14 cellular contexts compared by ENCODE assay signal in the genomic region with DNA sequence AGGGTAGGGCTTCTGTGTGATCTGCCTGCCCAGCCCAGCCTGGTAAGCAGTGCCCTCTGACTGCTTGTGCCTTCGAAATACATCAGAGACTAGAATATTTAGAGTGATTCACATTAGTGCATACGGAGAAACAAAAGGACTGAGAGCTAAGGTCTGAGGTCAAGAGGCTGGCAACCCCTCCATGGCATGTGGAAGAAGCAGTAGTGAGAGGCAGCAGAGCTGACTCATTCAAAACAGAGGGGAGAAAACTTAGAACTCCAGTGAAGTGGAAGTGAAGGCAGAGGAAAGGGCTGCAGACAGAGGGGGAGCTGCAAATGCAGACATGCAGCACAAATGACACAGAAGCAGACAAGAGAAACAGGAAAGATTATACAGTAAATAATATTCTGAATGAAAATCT.
DNase-seq lines count a peak whose midpoint lies in the region; FAIRE-seq and TF ChIP-seq lines count a peak whose summit lies in the region.
"Had no signal": no experiment of that assay in that cellular context is flagged by ENCODE, and none has a peak within 500 bp of the region (broad histone marks: within the 10 kb centered on the region; RNA-seq: fewer than 3 reads in every experiment).

No MANE protein-coding gene starts in this region.

- H2BK5ac ChIP-seq in mesendoderm (ENCODE audit: low read length), result no peak overlapping the region

- no peak overlapping the region for H3K27ac ChIP-seq in mesendoderm (ENCODE audit: low read depth, low read length)

- no peak overlapping the region for H3K4ac ChIP-seq in mesendoderm (ENCODE audit: low read depth, low read length)

- H3K79me2 ChIP-seq in mesendoderm (ENCODE audit: control insufficient read depth, insufficient read depth, low read length), result no peaks in the 10 kb centered on the region

- H3K79me1 ChIP-seq in mesendoderm (ENCODE audit: low read length), result no peaks in the 10 kb centered on the region

- no peaks in the 10 kb centered on the region for H3K36me3 Mint-ChIP-seq in brain

- H3K4me1 ChIP-seq in mesendoderm (ENCODE audit: control insufficient read depth, low read depth, low read length), result no peaks in the 10 kb centered on the region

- peak overlapping the region in 2 of 5 experiments; percentile 3 to 18 for H3K4me3 Mint-ChIP-seq in brain
- H3K4me3 Mint-ChIP-seq: natural killer cell treated with Interleukin-12 subunit alpha and Interleukin-12 subunit beta and Interleukin-15 and Interleukin-18, amount 100 ng/mL, for 72 hours; stimulated activated naive CD8-positive, alpha-beta T cell treated with anti-CD3 and anti-CD28 coated beads, Interleukin-15, amount 100 ng/mL, for 72 hours had no signal

- no peaks in the 10 kb centered on the region for H3K36me3 ChIP-seq in mesendoderm (ENCODE audit: control insufficient read depth, insufficient read depth, low read length)

- H2BK15ac ChIP-seq in mesendoderm (replicated peaks; ENCODE audit: low read depth), result no peak overlapping the region

- no peak overlapping the region for H4K8ac ChIP-seq in mesendoderm (ENCODE audit: low read depth, low read length)

- no peak overlapping the region for H2BK120ac ChIP-seq in mesendoderm (ENCODE audit: low read depth, low read length)

- peaks cover 13% of the 10 kb centered on the region for H3K4me1 Mint-ChIP-seq in brain
- H3K4me1 Mint-ChIP-seq: stimulated activated naive CD8-positive, alpha-beta T cell treated with anti-CD3 and anti-CD28 coated beads, Interleukin-15, amount 100 ng/mL, for 72 hours had no signal

- H3K4me2 ChIP-seq in mesendoderm (ENCODE audit: low read length), result no peak overlapping the region

- no peak overlapping the region for H3K9ac ChIP-seq in mesendoderm (ENCODE audit: low read length)

- H4K5ac ChIP-seq in mesendoderm (ENCODE audit: low read length), result no peak overlapping the region

- TF ChIP-seq CTCF in brain (conservative IDR thresholded peaks at IDR 0.05), result no peak

- H3K9me3 Mint-ChIP-seq in brain, result no peaks in the 10 kb centered on the region
- H3K9me3 Mint-ChIP-seq: natural killer cell treated with Interleukin-12 subunit alpha and Interleukin-12 subunit beta and Interleukin-15 and Interleukin-18, amount 100 ng/mL, for 72 hours; stimulated activated naive CD8-positive, alpha-beta T cell treated with anti-CD3 and anti-CD28 coated beads, Interleukin-15, amount 100 ng/mL, for 72 hours had no signal

- FAIRE-seq in HTR-8/SVneo (lab: Jason Lieb, UNC) (no peak), GM12892 (lab: Jason Lieb, UNC) (no peak)

- TF ChIP-seq POLR2A in GM12892 (IDR thresholded peaks at IDR 0.05; ENCODE audit: low read depth, low read length), result no peak

- in situ Hi-C loops in Caki2 (cut with HindIII; ENCODE audit: low pct_unique_long_range_greater_than_20kb, low sequenced_read_pairs), result no loop called here

- H3K27me3 ChIP-seq in mesendoderm (ENCODE audit: insufficient read depth, low read length, poor library complexity), result no peaks in the 10 kb centered on the region

- peak overlapping the region in 4 of 5 experiments; percentile 36 to 48 (median 40) for H3K27ac Mint-ChIP-seq in brain
- H3K27ac Mint-ChIP-seq: natural killer cell treated with Interleukin-12 subunit alpha and Interleukin-12 subunit beta and Interleukin-15 and Interleukin-18, amount 100 ng/mL, for 72 hours had no signal

- H3K18ac ChIP-seq in mesendoderm (ENCODE audit: low read length), result no peak overlapping the region

- no CpG with 5 or more reads among the region's 2 CpGs for WGBS in mesendoderm (ENCODE audit: extremely low coverage, insufficient coverage, low lambda C conversion rate)

- no peak overlapping the region for H3K23ac ChIP-seq in mesendoderm (ENCODE audit: low read length)

- H3K27me3 Mint-ChIP-seq in brain, result no peaks in the 10 kb centered on the region
- H3K27me3 Mint-ChIP-seq: natural killer cell treated with Interleukin-12 subunit alpha and Interleukin-12 subunit beta and Interleukin-15 and Interleukin-18, amount 100 ng/mL, for 72 hours; stimulated activated naive CD8-positive, alpha-beta T cell treated with anti-CD3 and anti-CD28 coated beads, Interleukin-15, amount 100 ng/mL, for 72 hours had no signal

- no peak overlapping the region for H3K56ac ChIP-seq in mesendoderm (ENCODE audit: low read length)

- DNase-seq in Caki2 (ENCODE audit: low read depth) (peak; percentile 73), HTR-8/SVneo (ENCODE audit: insufficient read length, low spot score) (peak; percentile 9), mesendoderm (peak; percentile 25), epidermal melanocyte (ENCODE audit: insufficient read length, low spot score) (no peak), GM12892 (ENCODE audit: insufficient read length) (no peak), cerebellar cortex (ENCODE audit: low spot score) (no peak)
- DNase-seq in activated CD4-positive, CD25-positive, alpha-beta regulatory T cell (lab: John Stamatoyannopoulos, UW), result no peak
- DNase-seq: activated gamma-delta T cell; COR-L47; NCI-H1930; RPMI8226; stimulated activated naive CD8-positive, alpha-beta T cell treated with anti-CD3 and anti-CD28 coated beads, Interleukin-15, amount 100 ng/mL, for 72 hours had no signal

- no peak overlapping the region for H2AK5ac ChIP-seq in mesendoderm (ENCODE audit: low read length)

- no peak overlapping the region for H3K4me3 ChIP-seq in mesendoderm (ENCODE audit: low read length)

Comparison
In these comparisons a context has a peak if more than half of its experiments do, and no peak if none do; other contexts are left out.
1. DNase-seq: peak in Caki2 (single experiment), HTR-8/SVneo (single experiment) and mesendoderm (single experiment); none in activated CD4-positive, CD25-positive, alpha-beta regulatory T cell (0 of 4), epidermal melanocyte (single experiment), GM12892 (single experiment) and cerebellar cortex (single experiment).